13 cellular contexts compared by ENCODE assay signal in genomic region chr2:36123995-36124394, GRCh38.
A peak's percentile ranks its signal among the peaks of the same experiment; 100 is the strongest.
DNase-seq lines count a peak whose midpoint lies in the region; ATAC-seq lines count a peak whose summit lies in the region.
"Had no signal": no experiment of that assay in that cellular context is flagged by ENCODE, and none has a peak within 500 bp of the region (broad histone marks: within the 10 kb centered on the region; RNA-seq: fewer than 3 reads in every experiment).

No MANE protein-coding gene starts in this region.

- H3K27ac Mint-ChIP-seq in stimulated activated naive CD8-positive, alpha-beta T cell treated with anti-CD3 and anti-CD28 coated beads, Interleukin-15, amount 100 ng/mL, for 72 hours = no peak overlapping the region
- H3K27ac Mint-ChIP-seq: CD4-positive, alpha-beta T cell; H9 had no signal

- ATAC-seq in activated CD4-positive, CD25-positive, alpha-beta regulatory T cell treated with anti-CD3 and anti-CD28 coated beads, Interleukin-2, amount 50 U/mL, for 24 hours = peak; percentile 76 to 84
- peak; percentile 90 to 94 for ATAC-seq in activated T-cell treated with anti-CD3 and anti-CD28 coated beads, Interleukin-2, amount 50 U/mL, for 4 hours
- peak; percentile 76 for ATAC-seq in stimulated activated naive CD8-positive, alpha-beta T cell treated with anti-CD3 and anti-CD28 coated beads, Interleukin-15, amount 100 ng/mL, for 72 hours
- ATAC-seq: A549, HepG2 had no signal

- no peak for DNase-seq in activated CD4-positive, CD25-positive, alpha-beta regulatory T cell treated with anti-CD3 and anti-CD28 coated beads, Interleukin-2, amount 50 U/mL, for 72 hours
- no peak for DNase-seq in activated T-cell treated with anti-CD3 and anti-CD28 coated beads, Interleukin-2, amount 50 U/mL, for 4 hours
- DNase-seq in activated T-cell treated with anti-CD3 and anti-CD28 coated beads for 4 hours (no peak), RKO (ENCODE audit: low spot score) (peak; percentile 3), middle frontal gyrus (ENCODE audit: extremely low spot score, low spot score) (no peak)
- no peak for DNase-seq in stimulated activated naive CD8-positive, alpha-beta T cell treated with anti-CD3 and anti-CD28 coated beads, Interleukin-15, amount 100 ng/mL, for 72 hours
- DNase-seq: AML-193; Caco-2; CD4-positive, alpha-beta T cell; H9 had no signal

- H3K4me3 Mint-ChIP-seq in activated T-cell treated with anti-CD3 and anti-CD28 coated beads, Interleukin-2, amount 50 U/mL, for 4 hours = no peak overlapping the region
- H3K4me3 Mint-ChIP-seq in stimulated activated naive CD8-positive, alpha-beta T cell treated with anti-CD3 and anti-CD28 coated beads, Interleukin-15, amount 100 ng/mL, for 72 hours = no peak overlapping the region
- H3K4me3 Mint-ChIP-seq: CD4-positive, alpha-beta T cell; H9 had no signal

- H3K4me1 Mint-ChIP-seq in activated T-cell treated with anti-CD3 and anti-CD28 coated beads, Interleukin-2, amount 50 U/mL, for 4 hours (ENCODE audit: low read depth) = peaks cover 9% of the 10 kb centered on the region
- H3K4me1 Mint-ChIP-seq in stimulated activated naive CD8-positive, alpha-beta T cell treated with anti-CD3 and anti-CD28 coated beads, Interleukin-15, amount 100 ng/mL, for 72 hours = no peaks in the 10 kb centered on the region
- H3K4me1 Mint-ChIP-seq: H9 had no signal

- H3K9me3 Mint-ChIP-seq in activated T-cell treated with anti-CD3 and anti-CD28 coated beads, Interleukin-2, amount 50 U/mL, for 4 hours = peaks cover 7% of the 10 kb centered on the region
- peaks cover 4 to 10% of the 10 kb centered on the region in 2 donors for H3K9me3 Mint-ChIP-seq in stimulated activated naive CD8-positive, alpha-beta T cell treated with anti-CD3 and anti-CD28 coated beads, Interleukin-15, amount 100 ng/mL, for 72 hours

- no peaks in the 10 kb centered on the region for H3K36me3 Mint-ChIP-seq in activated T-cell treated with anti-CD3 and anti-CD28 coated beads, Interleukin-2, amount 50 U/mL, for 4 hours (ENCODE audit: insufficient read depth)

- peaks cover 16% of the 10 kb centered on the region for H3K27me3 Mint-ChIP-seq in activated T-cell treated with anti-CD3 and anti-CD28 coated beads, Interleukin-2, amount 50 U/mL, for 4 hours (ENCODE audit: low read depth)
- no peaks in the 10 kb centered on the region for H3K27me3 Mint-ChIP-seq in stimulated activated naive CD8-positive, alpha-beta T cell treated with anti-CD3 and anti-CD28 coated beads, Interleukin-15, amount 100 ng/mL, for 72 hours
